Comparison of ENCODE assay signal across 10 cellular contexts in the genomic region with DNA sequence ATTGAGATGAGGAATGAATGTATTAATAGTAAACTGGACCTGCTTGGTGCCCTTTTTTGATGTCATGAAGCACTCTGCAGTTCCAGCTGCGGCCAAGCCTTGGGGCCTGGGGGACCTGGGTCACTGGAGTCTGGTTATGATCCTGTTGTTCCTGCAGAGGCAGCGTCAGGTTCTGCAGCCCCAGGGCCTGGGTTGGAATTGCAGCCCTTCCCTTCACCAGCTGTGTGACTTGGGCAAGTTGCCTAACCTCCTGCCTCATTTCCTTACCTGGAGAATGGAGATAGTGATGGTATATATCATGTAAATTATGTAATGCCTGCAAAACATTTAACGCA. TPM values are rescaled to one million over a fixed set of nuclear protein-coding genes. Genes with fewer than 3 reads are reported as not detected.
DNase-seq lines count a peak whose midpoint lies in the region; ATAC-seq and TF ChIP-seq lines count a peak whose summit lies in the region.
"Had no signal": no experiment of that assay in that cellular context is flagged by ENCODE, and none has a peak within 500 bp of the region (broad histone marks: within the 10 kb centered on the region; RNA-seq: fewer than 3 reads in every experiment).

No MANE protein-coding gene starts in this region.

- H3K4me2 ChIP-seq in mammary epithelial cell (ENCODE audit: insufficient read depth, low read depth, low read length) (no peak overlapping the region), neuronal stem cell (ENCODE audit: insufficient read depth, low read length, poor library complexity, severe bottlenecking) (no peak overlapping the region)

- H2AFZ ChIP-seq in mammary epithelial cell (ENCODE audit: low read depth, low read length): peak overlapping the region; percentile 17
- H2AFZ ChIP-seq in neuronal stem cell (ENCODE audit: low read length): peak overlapping the region; percentile 80

- H3K27ac Mint-ChIP-seq in CD8-positive, alpha-beta memory T cell: peak overlapping the region in 7 of 8 donors; percentile 16 to 86 (median 47)
- H3K27ac Mint-ChIP-seq: stimulated activated naive B cell treated with anti-CD40 and anti-IgM and Interleukin-4, amounts not matched to agents 10 μg/mL and 1 μg/mL and 100 μg/mL, for 72 hours had no signal

- peak overlapping the region in 1 of 7 donors; percentile 40 for H3K4me3 Mint-ChIP-seq in CD8-positive, alpha-beta memory T cell
- H3K4me3 Mint-ChIP-seq: H9; stimulated activated naive B cell treated with anti-CD40 and anti-IgM and Interleukin-4, amounts not matched to agents 10 μg/mL and 1 μg/mL and 100 μg/mL, for 72 hours had no signal

- DNase-seq in CD8-positive, alpha-beta memory T cell: no peak
- DNase-seq in mammary epithelial cell (peak; percentile 16), neuronal stem cell (ENCODE audit: low spot score) (no peak), Ammon's horn (ENCODE audit: low spot score) (no peak), NCI-H128 (lab: John Stamatoyannopoulos, UW; ENCODE audit: unreplicated experiment) (no peak)

- no peak overlapping the region for H2BK120ac ChIP-seq in neuronal stem cell (ENCODE audit: low read depth, low read length)

- H3K4me1 Mint-ChIP-seq in CD8-positive, alpha-beta memory T cell: peaks cover 10 to 15% (median 13%) of the 10 kb centered on the region in 3 donors
- H3K4me1 Mint-ChIP-seq: H9 had no signal

- H3K27me3 ChIP-seq in CD8-positive, alpha-beta memory T cell (ENCODE audit: insufficient read depth, low read length, poor library complexity, severe bottlenecking): no peaks in the 10 kb centered on the region
- no peaks in the 10 kb centered on the region for H3K27me3 ChIP-seq in mammary epithelial cell (ENCODE audit: insufficient read depth, low read length)
- peaks cover 0 to 10% (median 0%) of the 10 kb centered on the region in 3 experiments for H3K27me3 ChIP-seq in neuronal stem cell (ENCODE audit: control insufficient read depth in 3 of 3, insufficient read depth in 3 of 3, low read depth in 1 of 3, low read length in 3 of 3)

- no peak overlapping the region for H3K14ac ChIP-seq in neuronal stem cell (ENCODE audit: low read length)

- no peak for ATAC-seq in HG02981 (IDR thresholded peaks at IDR 0.05; ENCODE audit: unreplicated experiment)

- H3K79me2 ChIP-seq in mammary epithelial cell (ENCODE audit: insufficient read depth, low read length): no peaks in the 10 kb centered on the region

- H2BK12ac ChIP-seq in neuronal stem cell (ENCODE audit: low read length): peak overlapping the region; percentile 43

- H3K36me3 Mint-ChIP-seq in CD8-positive, alpha-beta memory T cell: peaks cover 0 to 3% (median 0%) of the 10 kb centered on the region in 3 donors
- H3K36me3 Mint-ChIP-seq: stimulated activated naive B cell treated with anti-CD40 and anti-IgM and Interleukin-4, amounts not matched to agents 10 μg/mL and 1 μg/mL and 100 μg/mL, for 72 hours had no signal

- no peaks in the 10 kb centered on the region for H3K36me3 ChIP-seq in CD8-positive, alpha-beta memory T cell (ENCODE audit: insufficient read depth, low read length)
- no peaks in the 10 kb centered on the region for H3K36me3 ChIP-seq in KOPT-K1 (ENCODE audit: insufficient read depth, low read length)
- H3K36me3 ChIP-seq in mammary epithelial cell (ENCODE audit: insufficient read depth, low read length): no peaks in the 10 kb centered on the region
- no peaks in the 10 kb centered on the region for H3K36me3 ChIP-seq in neuronal stem cell (replicated peaks in 1 of 2; ENCODE audit: control insufficient read depth in 2 of 2, insufficient read depth in 2 of 2, low read length in 2 of 2)

- peaks cover 0 to 13% (median 6%) of the 10 kb centered on the region in 5 donors for H3K9me3 Mint-ChIP-seq in CD8-positive, alpha-beta memory T cell
- H3K9me3 Mint-ChIP-seq: stimulated activated naive B cell treated with anti-CD40 and anti-IgM and Interleukin-4, amounts not matched to agents 10 μg/mL and 1 μg/mL and 100 μg/mL, for 72 hours had no signal

- no peak overlapping the region for H4K91ac ChIP-seq in neuronal stem cell (ENCODE audit: low read depth, low read length, poor library complexity)

- H4K20me1 ChIP-seq in mammary epithelial cell (ENCODE audit: insufficient read depth, low read length): no peaks in the 10 kb centered on the region

- no peaks in the 10 kb centered on the region for H3K9me3 ChIP-seq in CD8-positive, alpha-beta memory T cell (ENCODE audit: low read length)
- peaks cover 6% of the 10 kb centered on the region for H3K9me3 ChIP-seq in KOPT-K1 (ENCODE audit: insufficient read depth, low read length, poor library complexity, severe bottlenecking)
- H3K9me3 ChIP-seq in mammary epithelial cell (replicated peaks; ENCODE audit: insufficient read depth, low read length): no peaks in the 10 kb centered on the region
- no peaks in the 10 kb centered on the region for H3K9me3 ChIP-seq in neuronal stem cell (replicated peaks in 1 of 2; ENCODE audit: control insufficient read depth in 2 of 2, insufficient read depth in 1 of 2, low read depth in 1 of 2, low read length in 2 of 2)

- in situ Hi-C loops in mammary epithelial cell (cut with MboI; ENCODE audit: low sequenced_read_pairs in 2 of 2): loop anchor here (10.0 to 25.0 kb wide), 3 partner anchors 313 to 688 kb away; partner anchors contain the start of gene RCAN1 (in 1 of the 2)

- H3K4ac ChIP-seq in neuronal stem cell (ENCODE audit: low read length): no peak overlapping the region

- CTCF ChIA-PET in CD8-positive, alpha-beta memory T cell (lab: Charles Lee): interaction anchor here (0.7 to 7.0 kb wide), 48 partner anchors 10 to 443 kb away, joined by 3 to 190 read pairs (median 5); partner anchors contain the start of genes ATP5PO, MRPS6 and SLC5A3
- CTCF ChIA-PET in mammary epithelial cell (lab: Charles Lee; ENCODE audit: low non-redundant PET): interaction anchor here (1.5 kb wide), 1 partner anchor 423 kb away, joined by 13 read pairs; no protein-coding TSS in a partner anchor

- H3K9ac ChIP-seq in mammary epithelial cell (ENCODE audit: insufficient read depth, low read length) (no peak overlapping the region), neuronal stem cell (ENCODE audit: low read depth, low read length, poor library complexity) (no peak overlapping the region)

- H2BK15ac ChIP-seq in neuronal stem cell (ENCODE audit: low read length): no peak overlapping the region

- 19% methylated on average over 3 of the region's 3 CpGs for WGBS in mammary epithelial cell (ENCODE audit: low coverage, missing lambda C conversion rate)
- WGBS in neuronal stem cell (ENCODE audit: extremely low coverage in 2 of 2, insufficient read length in 2 of 2, insufficient replicate concordance in 1 of 2), 2 donors: no CpG with 5 or more reads among the region's 3 CpGs

- no TSS peak for BruUV-seq in mammary epithelial cell (replicated peaks; lab: Mats Ljungman, UMichigan)

- no peak overlapping the region for H3K27ac ChIP-seq in CD8-positive, alpha-beta memory T cell (ENCODE audit: low read depth, low read length)
- H3K27ac ChIP-seq in KOPT-K1 (ENCODE audit: low read depth, low read length, poor library complexity, severe bottlenecking): peak overlapping the region; percentile 43
- no peak overlapping the region for H3K27ac ChIP-seq in mammary epithelial cell (ENCODE audit: insufficient read depth, low read depth, low read length)
- no peak overlapping the region for H3K27ac ChIP-seq in neuronal stem cell (replicated peaks; ENCODE audit: low read length)

- peak overlapping the region; percentile 67 for H2AK5ac ChIP-seq in neuronal stem cell (ENCODE audit: low read depth, low read length)

- no peaks in the 10 kb centered on the region for H3K27me3 Mint-ChIP-seq in CD8-positive, alpha-beta memory T cell

- no peak overlapping the region for H3K23ac ChIP-seq in neuronal stem cell (ENCODE audit: low read depth, low read length, poor library complexity)

- no peak overlapping the region for H3K4me3 ChIP-seq in CD8-positive, alpha-beta memory T cell (ENCODE audit: low read length)
- H3K4me3 ChIP-seq in mammary epithelial cell (replicated peaks in 1 of 3; ENCODE audit: insufficient read depth in 1 of 3, low read depth in 2 of 3, low read length in 3 of 3) (no peak overlapping the region), neuronal stem cell (ENCODE audit: low read length in 2 of 2) (no peak overlapping the region)
- H3K4me3 ChIP-seq: skin epidermis had no signal

- H3K18ac ChIP-seq in neuronal stem cell (ENCODE audit: low read length): peak overlapping the region; percentile 38

- no peaks in the 10 kb centered on the region for H3K79me1 ChIP-seq in neuronal stem cell (ENCODE audit: low read depth, low read length)

- intact Hi-C loops in mammary epithelial cell (cut with micrococcal nuclease): loop anchor here (2.0 to 5.0 kb wide), 5 partner anchors 52 to 708 kb away; no protein-coding TSS in a partner anchor

- no peak overlapping the region for H4K8ac ChIP-seq in neuronal stem cell (ENCODE audit: low read depth, low read length)

- dilution Hi-C loops in mammary epithelial cell (cut with HindIII; ENCODE audit: low sequenced_read_pairs): no loop called here

- POLR2A ChIA-PET in CD8-positive, alpha-beta memory T cell (lab: Charles Lee): interaction anchor here (1.0 to 3.4 kb wide), 5 partner anchors 12 to 423 kb away, joined by 4 to 29 read pairs (median 7); partner anchors contain the start of genes MRPS6 and SLC5A3

- peaks cover 12% of the 10 kb centered on the region for H3K4me1 ChIP-seq in CD8-positive, alpha-beta memory T cell (ENCODE audit: insufficient read depth, low read length)
- H3K4me1 ChIP-seq in mammary epithelial cell (ENCODE audit: insufficient read depth, low read length) (peaks cover 9% of the 10 kb centered on the region), neuronal stem cell (ENCODE audit: control insufficient read depth in 2 of 2, insufficient read depth in 1 of 2, low read depth in 1 of 2, low read length in 2 of 2) (no peaks in the 10 kb centered on the region)

- no peak overlapping the region for H2BK5ac ChIP-seq in neuronal stem cell (ENCODE audit: low read length)

- TF ChIP-seq CTCF in mammary epithelial cell (conservative IDR thresholded peaks at IDR 0.05 in 1 of 2, IDR thresholded peaks at IDR 0.05 in 1 of 2; ENCODE audit: extremely low read depth in 1 of 2, insufficient read depth in 1 of 2, low read depth in 1 of 2, low read length in 2 of 2): no peak

RNA-seq across cellular contexts. Expression of gene ATP5PO, which starts 9.1 kb away (rescaled TPM):
- 100 to 1,000 TPM; 183 to 194 TPM for total RNA-seq in CD8-positive, alpha-beta memory T cell
- polyA plus RNA-seq in CD8-positive, alpha-beta memory T cell: 316 TPM
- 100 to 1,000 TPM in 1 of 2 donors, 10 to 100 TPM in 1; 84.7 to 157 TPM for total RNA-seq in mammary epithelial cell
- 218 TPM for polyA plus RNA-seq in mammary epithelial cell
- 150 TPM for polyA minus RNA-seq in mammary epithelial cell
- 378 TPM for polyA plus RNA-seq in neuronal stem cell (2013, experiment 1 of 2)
- 387 TPM for polyA plus RNA-seq in neuronal stem cell (2013, experiment 2 of 2)
